22 cellular contexts compared by ENCODE assay signal in genomic region chr9:18072967-18073366, GRCh38.
"Had no signal": no experiment of that assay in that cellular context is flagged by ENCODE, and none has a peak within 500 bp of the region (broad histone marks: within the 10 kb centered on the region; RNA-seq: fewer than 3 reads in every experiment).

No MANE protein-coding gene starts in this region.

- H3K4me3 ChIP-seq: esophagus squamous epithelium, hepatocyte, neural progenitor cell, ovary, right atrium auricular region, sigmoid colon, skin epidermis, stomach, thoracic aorta had no signal

- H3K27ac ChIP-seq: epithelial cell of prostate, hepatocyte, neural progenitor cell, ovary, right atrium auricular region, skin epidermis, stomach, thoracic aorta had no signal

- H3K36me3 ChIP-seq: esophagus squamous epithelium, neural progenitor cell, ovary, right atrium auricular region, sigmoid colon, stomach, thoracic aorta had no signal

- H3K4me2 ChIP-seq: hepatocyte, neural progenitor cell had no signal

- H3K79me2 ChIP-seq: hepatocyte had no signal

- H3K9me3 ChIP-seq: esophagus squamous epithelium, ovary, right atrium auricular region, sigmoid colon, stomach, thoracic aorta had no signal

- DNase-seq: effector memory CD8-positive, alpha-beta T cell; esophagus squamous epithelium; foreskin fibroblast; kidney glomerular epithelial cell; mammary epithelial cell; natural killer cell; nucleus accumbens; ovary; sigmoid colon; stimulated activated CD4-positive, alpha-beta T cell treated with anti-CD3 and anti-CD28 coated beads, Interleukin-2, amount 100 ng/mL, for 24 hours; stimulated activated naive CD4-positive, alpha-beta T cell; stomach; substantia nigra; trophoblast cell had no signal

- H2AFZ ChIP-seq: hepatocyte, neural progenitor cell had no signal

- FAIRE-seq: colon had no signal

- H3K9ac ChIP-seq: neural progenitor cell had no signal

- H3K27me3 ChIP-seq: hepatocyte, neural progenitor cell, ovary, right atrium auricular region, stomach had no signal

- ATAC-seq: effector memory CD8-positive, alpha-beta T cell; left lobe of liver; natural killer cell had no signal

- H3K4me1 ChIP-seq: right atrium auricular region, stomach had no signal
